9 cellular contexts compared by ENCODE assay signal in genomic region chr9:136665704-136666363, GRCh38. TPM values are rescaled to one million over a fixed set of nuclear protein-coding genes. Genes with fewer than 3 reads are reported as not detected.
DNase-seq lines count a peak whose midpoint lies in the region; ATAC-seq and TF ChIP-seq lines count a peak whose summit lies in the region.
"Had no signal": no experiment of that assay in that cellular context is flagged by ENCODE, and none has a peak within 500 bp of the region (broad histone marks: within the 10 kb centered on the region; RNA-seq: fewer than 3 reads in every experiment).

No MANE protein-coding gene starts in this region.

- no peaks in the 10 kb centered on the region for H3K9me3 ChIP-seq in Panc1 (ENCODE audit: control insufficient read depth, insufficient read depth, low read depth, low read length)
- no peaks in the 10 kb centered on the region for H3K9me3 ChIP-seq in esophagus (ENCODE audit: control insufficient read depth in 2 of 2, insufficient read depth in 1 of 2, low read depth in 1 of 2, low read length in 1 of 2)
- H3K9me3 ChIP-seq in smooth muscle cell (replicated peaks; ENCODE audit: low read depth): no peaks in the 10 kb centered on the region

- ATAC-seq in Panc1 (peak; percentile 37), HG03439 (IDR thresholded peaks at IDR 0.05; ENCODE audit: unreplicated experiment) (no peak), GM19455 (IDR thresholded peaks at IDR 0.05; ENCODE audit: unreplicated experiment) (no peak)

- POLR2A ChIA-PET in Panc1 (lab: Charles Lee): no interaction called here

- peak overlapping the region; percentile 95 for H3K4me2 ChIP-seq in smooth muscle cell

- no TSS peak for BruUV-seq in Panc1 (replicated peaks; lab: Mats Ljungman, UMichigan)

- H3K4me1 ChIP-seq in Panc1 (ENCODE audit: control insufficient read depth, insufficient read depth, low read length) (peaks cover 34% of the 10 kb centered on the region), esophagus (ENCODE audit: control insufficient read depth in 2 of 2, insufficient read depth in 2 of 2, low read length in 1 of 2) (peaks cover 0 to 2% of the 10 kb centered on the region in 2 donors), smooth muscle cell (ENCODE audit: low read depth) (no peaks in the 10 kb centered on the region)

- TF ChIP-seq CTCF in Panc1 (IDR thresholded peaks at IDR 0.05) (peak; percentile 37; the same call in 1 of the 2 replicates), smooth muscle cell (IDR thresholded peaks at IDR 0.05; ENCODE audit: borderline replicate concordance, insufficient read depth, poor library complexity, severe bottlenecking) (no peak)

- no peaks in the 10 kb centered on the region for H4K20me1 ChIP-seq in smooth muscle cell (ENCODE audit: low read depth)

- no peak overlapping the region for H3K27ac ChIP-seq in Panc1 (ENCODE audit: low read length)
- H3K27ac ChIP-seq in esophagus (ENCODE audit: low read depth in 2 of 2, low read length in 1 of 2): no peak overlapping the region
- H3K27ac ChIP-seq in smooth muscle cell (ENCODE audit: low read depth): no peak overlapping the region
- H3K27ac ChIP-seq: KMS-11 had no signal

- intact Hi-C loops in Panc1 (cut with micrococcal nuclease; ENCODE audit: unreplicated experiment): no loop called here

- 0 to 1% methylated on average over 9 to 108 of the region's 108 CpGs for WGBS in esophagus, 2 donors
- WGBS in smooth muscle cell (ENCODE audit: low lambda C conversion rate): no CpG with 5 or more reads among the region's 108 CpGs

- DNase-seq in NCI-H345 (lab: John Stamatoyannopoulos, UW) (peak; percentile 14), NCI-H345 treated with DMSO at 0.1 percent for 48 hours (lab: John Stamatoyannopoulos, UW; ENCODE audit: unreplicated experiment) (no peak), Panc1 (ENCODE audit: low read depth, low spot score) (no peak), smooth muscle cell (lab: John Stamatoyannopoulos, UW; ENCODE audit: unreplicated experiment) (no peak), NCI-H1694 (lab: John Stamatoyannopoulos, UW) (no peak)

- CTCF ChIA-PET in Panc1 (lab: Charles Lee): interaction anchor here (0.8 kb wide), 1 partner anchor 29 kb away, joined by 3 read pairs; no protein-coding TSS in a partner anchor

- no peak overlapping the region for H3K9ac ChIP-seq in smooth muscle cell (ENCODE audit: low read depth)
- H3K9ac ChIP-seq: KMS-11 had no signal

- peak overlapping the region; percentile 34 to 40 for H3K4me3 ChIP-seq in Panc1 (ENCODE audit: low read depth in 2 of 2, low read length in 2 of 2)
- peak overlapping the region; percentile 41 to 56 for H3K4me3 ChIP-seq in esophagus (ENCODE audit: low read depth in 1 of 2, low read length in 2 of 2)
- peak overlapping the region; percentile 51 for H3K4me3 ChIP-seq in smooth muscle cell

- no peaks in the 10 kb centered on the region for H3K79me2 ChIP-seq in smooth muscle cell (ENCODE audit: low read depth)

- H3K36me3 ChIP-seq in Panc1 (ENCODE audit: control insufficient read depth, insufficient read depth, low read length) (no peaks in the 10 kb centered on the region), esophagus (ENCODE audit: control insufficient read depth in 2 of 2, insufficient read depth in 2 of 2, low read length in 1 of 2) (no peaks in the 10 kb centered on the region), smooth muscle cell (ENCODE audit: low read depth) (no peaks in the 10 kb centered on the region)

- H3K27me3 ChIP-seq in Panc1 (ENCODE audit: control insufficient read depth, insufficient read depth, low read length): no peaks in the 10 kb centered on the region
- peaks cover 0 to 10% of the 10 kb centered on the region in 2 donors for H3K27me3 ChIP-seq in esophagus (ENCODE audit: control insufficient read depth in 1 of 2, insufficient read depth in 2 of 2, low read length in 2 of 2)
- no peaks in the 10 kb centered on the region for H3K27me3 ChIP-seq in smooth muscle cell (ENCODE audit: low read depth)

- in situ Hi-C loops in Panc1 (cut with HindIII; ENCODE audit: low pct_unique_long_range_greater_than_20kb, low sequenced_read_pairs): no loop called here

- no peaks in the 10 kb centered on the region for H3F3A ChIP-seq in smooth muscle cell (ENCODE audit: low read depth)

- H2AFZ ChIP-seq in smooth muscle cell (ENCODE audit: low read depth): no peak overlapping the region

RNA-seq across cellular contexts. Expression of gene EGFL7, which starts 3.1 kb away (rescaled TPM):
- total RNA-seq in Panc1 (2021; ENCODE audit: unreplicated experiment) (42.3 TPM), smooth muscle cell (60.3 and 61.8 TPM in 2 replicates)
- polyA plus RNA-seq in Panc1 (2012; ENCODE audit: insufficient read length): 81.9 TPM
- polyA plus RNA-seq in esophagus (10 to 100 TPM; 34.5 to 43.2 TPM), smooth muscle cell (196 and 239 TPM in 2 replicates)

RNA-seq across cellular contexts. Expression of gene AGPAT2, which starts 21.4 kb away (rescaled TPM):
- total RNA-seq in Panc1 (2021; ENCODE audit: unreplicated experiment) (77.9 TPM), smooth muscle cell (42.9 and 48.6 TPM in 2 replicates)
- 118 TPM for polyA plus RNA-seq in Panc1 (2012; ENCODE audit: insufficient read length)
- polyA plus RNA-seq in esophagus (100 to 1,000 TPM in 1 of 2 donors, 10 to 100 TPM in 1; 90.7 to 100 TPM), smooth muscle cell (105 and 122 TPM in 2 replicates)

RNA-seq across cellular contexts. Expression of gene DIPK1B, which starts 46.5 kb away (rescaled TPM):
- total RNA-seq in Panc1 (2021; ENCODE audit: unreplicated experiment) (10.6 TPM), smooth muscle cell (14.6 and 25.5 TPM in 2 replicates)
- polyA plus RNA-seq in Panc1 (2012; ENCODE audit: insufficient read length): 26.9 TPM
- polyA plus RNA-seq in esophagus (1 to 10 TPM; 1.6 to 2.5 TPM), smooth muscle cell (57.8 and 58.5 TPM in 2 replicates)
